ENCODE assay signal across 27 cellular contexts in the genomic region with DNA sequence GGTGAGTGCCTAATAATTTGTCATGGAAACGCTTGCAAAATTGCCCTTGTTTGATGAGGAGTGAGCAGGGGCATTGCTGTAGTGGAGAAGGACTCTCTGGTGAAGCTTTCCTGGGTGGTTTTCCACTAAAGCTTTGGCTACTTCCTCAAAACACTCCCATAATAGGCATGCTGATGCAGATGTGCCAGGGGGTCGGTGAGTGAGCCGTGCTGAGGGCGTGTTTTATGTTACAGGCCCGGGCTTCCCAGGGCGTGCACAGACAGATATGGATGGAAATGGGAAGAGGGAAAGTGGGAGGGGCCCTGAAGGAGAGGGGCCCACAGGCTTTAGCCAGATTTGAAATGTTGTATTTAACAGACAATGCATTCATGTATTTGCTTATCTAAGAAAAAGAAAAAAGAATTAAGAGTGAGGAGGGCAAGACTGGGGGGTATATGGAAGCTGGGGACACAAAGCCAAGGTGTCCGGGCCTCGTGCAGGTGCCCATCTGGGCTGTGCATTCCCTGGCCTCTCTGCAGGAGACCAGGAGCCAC. TPM values are rescaled to one million over a fixed set of nuclear protein-coding genes. Genes with fewer than 3 reads are reported as not detected.
DNase-seq lines count a peak whose midpoint lies in the region; ATAC-seq and TF ChIP-seq lines count a peak whose summit lies in the region.
"Had no signal": no experiment of that assay in that cellular context is flagged by ENCODE, and none has a peak within 500 bp of the region (broad histone marks: within the 10 kb centered on the region; RNA-seq: fewer than 3 reads in every experiment).

No MANE protein-coding gene starts in this region.

- no peak overlapping the region for H3K4me3 Mint-ChIP-seq in natural killer cell
- no peak overlapping the region for H3K4me3 Mint-ChIP-seq in natural killer cell treated with Interleukin-12 subunit alpha and Interleukin-12 subunit beta and Interleukin-15 and Interleukin-18, amount 100 ng/mL, for 72 hours
- H3K4me3 Mint-ChIP-seq in activated T-helper 17 cell treated with anti-CD3 and anti-CD28 coated beads, Interleukin-2, amount 50 U/mL, for 72 hours: no peak overlapping the region
- H3K4me3 Mint-ChIP-seq: WTC11 had no signal

- 73 to 83% (median 80%) methylated on average over 8 of the region's 8 CpGs for WGBS in spleen, 5 donors

- H3K36me3 Mint-ChIP-seq in natural killer cell: no peaks in the 10 kb centered on the region
- no peaks in the 10 kb centered on the region for H3K36me3 Mint-ChIP-seq in natural killer cell treated with Interleukin-12 subunit alpha and Interleukin-12 subunit beta and Interleukin-15 and Interleukin-18, amount 100 ng/mL, for 72 hours
- H3K36me3 Mint-ChIP-seq in activated T-helper 17 cell treated with anti-CD3 and anti-CD28 coated beads, Interleukin-2, amount 50 U/mL, for 72 hours (ENCODE audit: low read depth): peaks cover 21% of the 10 kb centered on the region

- no peak for ATAC-seq in natural killer cell
- ATAC-seq in natural killer cell treated with Interleukin-12 subunit alpha and Interleukin-12 subunit beta and Interleukin-15 and Interleukin-18, amount 100 ng/mL, for 72 hours: no peak
- no peak for ATAC-seq in HG03025 (IDR thresholded peaks at IDR 0.05; ENCODE audit: low FRiP score, unreplicated experiment)
- ATAC-seq in activated T-helper 17 cell treated with anti-CD3 and anti-CD28 coated beads, Interleukin-2, amount 50 U/mL, for 72 hours (replicated peaks): no peak
- ATAC-seq: body of pancreas, gastroesophageal sphincter, WTC11 had no signal

- no peak for TF ChIP-seq POLR2A in spleen (IDR thresholded peaks at IDR 0.05)

- H3K4me3 ChIP-seq in spleen: no peak overlapping the region
- H3K4me3 ChIP-seq: body of pancreas, gastroesophageal sphincter, sigmoid colon had no signal

- no peaks in the 10 kb centered on the region for H3K27me3 ChIP-seq in spleen (replicated peaks in 1 of 7)
- H3K27me3 ChIP-seq: body of pancreas, gastroesophageal sphincter, sigmoid colon had no signal

- H3K36me3 ChIP-seq in spleen: peaks cover 0 to 45% (median 34%) of the 10 kb centered on the region in 6 donors

- TF ChIP-seq CTCF in natural killer cell (IDR thresholded peaks at IDR 0.05): no peak
- no peak for TF ChIP-seq CTCF in spleen (IDR thresholded peaks at IDR 0.05 in 8 of 11, conservative IDR thresholded peaks at IDR 0.05 in 3 of 11)

- intact Hi-C loops in natural killer cell (cut with micrococcal nuclease): no loop called here
- intact Hi-C loops in spleen (cut with DNase I; ENCODE audit: low total_unique reads): loop anchor here (5.0 to 10.0 kb wide), 3 partner anchors 83 to 301 kb away; no protein-coding TSS in a partner anchor

- H3K9me3 Mint-ChIP-seq in natural killer cell: no peaks in the 10 kb centered on the region
- no peaks in the 10 kb centered on the region for H3K9me3 Mint-ChIP-seq in natural killer cell treated with Interleukin-12 subunit alpha and Interleukin-12 subunit beta and Interleukin-15 and Interleukin-18, amount 100 ng/mL, for 72 hours
- H3K9me3 Mint-ChIP-seq in activated T-helper 17 cell treated with anti-CD3 and anti-CD28 coated beads, Interleukin-2, amount 50 U/mL, for 72 hours: no peaks in the 10 kb centered on the region

- DNase-seq in natural killer cell (no peak), NCI-H2171 (lab: John Stamatoyannopoulos, UW) (peak; percentile 23), epithelial cell of prostate (ENCODE audit: low read depth, low spot score) (peak; percentile 29), spleen (peak; percentile 52), amniotic stem cell (lab: John Stamatoyannopoulos, UW) (no peak)
- no peak for DNase-seq in natural killer cell treated with Interleukin-12 subunit alpha and Interleukin-12 subunit beta and Interleukin-15 and Interleukin-18, amount 100 ng/mL, for 72 hours (ENCODE audit: low spot score)
- DNase-seq: activated CD4-positive, alpha-beta T cell treated with anti-CD3 and anti-CD28 coated beads, Interleukin-2, amount 50 U/mL, for 4 hours; activated CD8-positive, alpha-beta memory T cell treated with anti-CD3 and anti-CD28 coated beads, Interleukin-2, amount 50 U/mL, for 4 hours; activated gamma-delta T cell; body of pancreas; effector memory CD4-positive, alpha-beta T cell; GF-D8; hippocampal formation; MM.1S; NCI-H146; NCI-H526; sigmoid colon; SK-N-SH; stimulated activated CD4-positive, alpha-beta T cell treated with anti-CD3 and anti-CD28 coated beads, Interleukin-15, amount 100 ng/mL, for 24 hours; T-helper 2 cell; trophoblast cell had no signal

- H3K4me1 ChIP-seq in spleen: peaks cover 7 to 57% (median 36%) of the 10 kb centered on the region in 6 donors
- H3K4me1 ChIP-seq: sigmoid colon had no signal

- peaks cover 0 to 5% (median 0%) of the 10 kb centered on the region in 8 donors for H3K9me3 ChIP-seq in spleen
- H3K9me3 ChIP-seq: body of pancreas, gastroesophageal sphincter, sigmoid colon, SK-N-SH had no signal

- no peaks in the 10 kb centered on the region for H3K27me3 Mint-ChIP-seq in natural killer cell (ENCODE audit: low read depth in 2 of 2)
- H3K27me3 Mint-ChIP-seq in natural killer cell treated with Interleukin-12 subunit alpha and Interleukin-12 subunit beta and Interleukin-15 and Interleukin-18, amount 100 ng/mL, for 72 hours: no peaks in the 10 kb centered on the region
- H3K27me3 Mint-ChIP-seq in activated T-helper 17 cell treated with anti-CD3 and anti-CD28 coated beads, Interleukin-2, amount 50 U/mL, for 72 hours: no peaks in the 10 kb centered on the region
- H3K27me3 Mint-ChIP-seq: progenitor cell of endocrine pancreas had no signal

- H3K27ac Mint-ChIP-seq in natural killer cell: peak overlapping the region; percentile 80 to 81
- peak overlapping the region in 1 of 2 donors; percentile 53 for H3K27ac Mint-ChIP-seq in natural killer cell treated with Interleukin-12 subunit alpha and Interleukin-12 subunit beta and Interleukin-15 and Interleukin-18, amount 100 ng/mL, for 72 hours
- H3K27ac Mint-ChIP-seq in activated T-helper 17 cell treated with anti-CD3 and anti-CD28 coated beads, Interleukin-2, amount 50 U/mL, for 72 hours: no peak overlapping the region
- H3K27ac Mint-ChIP-seq: progenitor cell of endocrine pancreas, WTC11 had no signal

- H3K4me1 Mint-ChIP-seq in natural killer cell: peaks cover 28 to 60% of the 10 kb centered on the region in 2 donors
- H3K4me1 Mint-ChIP-seq in natural killer cell treated with Interleukin-12 subunit alpha and Interleukin-12 subunit beta and Interleukin-15 and Interleukin-18, amount 100 ng/mL, for 72 hours (ENCODE audit: low read depth in 2 of 2): peaks cover 26 to 62% of the 10 kb centered on the region in 2 donors
- H3K4me1 Mint-ChIP-seq in activated T-helper 17 cell treated with anti-CD3 and anti-CD28 coated beads, Interleukin-2, amount 50 U/mL, for 72 hours: peaks cover 13% of the 10 kb centered on the region
- H3K4me1 Mint-ChIP-seq: WTC11 had no signal

- H3K27ac ChIP-seq in epithelial cell of prostate: peak overlapping the region; percentile 14
- no peak overlapping the region for H3K27ac ChIP-seq in spleen
- H3K27ac ChIP-seq: body of pancreas, gastroesophageal sphincter, sigmoid colon had no signal

RNA-seq across cellular contexts. Expression of gene IL21R, which starts 56.3 kb away (rescaled TPM):
- total RNA-seq in natural killer cell (10 to 100 TPM; 24.3 to 45.7 (median 26.5) TPM), spleen (10 to 100 TPM in 6 of 7 donors, 1 to 10 TPM in 1; 8.7 to 19.7 (median 13.0) TPM)
- total RNA-seq in natural killer cell treated with Interleukin-12 subunit alpha and Interleukin-12 subunit beta and Interleukin-15 and Interleukin-18, amount 100 ng/mL, for 72 hours: 10 to 100 TPM; 58.3 to 64.4 TPM
- 1 to 10 TPM; 2.7 to 6.0 (median 3.3) TPM for polyA plus RNA-seq in spleen
- 10 to 100 TPM; 41.8 to 53.6 TPM for total RNA-seq in activated T-helper 17 cell treated with anti-CD3 and anti-CD28 coated beads, Interleukin-2, amount 50 U/mL, for 72 hours
- total RNA-seq: progenitor cell of endocrine pancreas had no signal
- polyA plus RNA-seq: neural cell had no signal

Comparison
In these comparisons a context has a peak if more than half of its experiments do, and no peak if none do; other contexts are left out.
1. DNase-seq: peak in NCI-H2171 (single experiment), epithelial cell of prostate (single experiment) and spleen (single experiment); none in natural killer cell (single experiment), natural killer cell treated with Interleukin-12 subunit alpha and Interleukin-12 subunit beta and Interleukin-15 and Interleukin-18, amount 100 ng/mL, for 72 hours (single experiment) and amniotic stem cell (single experiment).